In the genomic region with DNA sequence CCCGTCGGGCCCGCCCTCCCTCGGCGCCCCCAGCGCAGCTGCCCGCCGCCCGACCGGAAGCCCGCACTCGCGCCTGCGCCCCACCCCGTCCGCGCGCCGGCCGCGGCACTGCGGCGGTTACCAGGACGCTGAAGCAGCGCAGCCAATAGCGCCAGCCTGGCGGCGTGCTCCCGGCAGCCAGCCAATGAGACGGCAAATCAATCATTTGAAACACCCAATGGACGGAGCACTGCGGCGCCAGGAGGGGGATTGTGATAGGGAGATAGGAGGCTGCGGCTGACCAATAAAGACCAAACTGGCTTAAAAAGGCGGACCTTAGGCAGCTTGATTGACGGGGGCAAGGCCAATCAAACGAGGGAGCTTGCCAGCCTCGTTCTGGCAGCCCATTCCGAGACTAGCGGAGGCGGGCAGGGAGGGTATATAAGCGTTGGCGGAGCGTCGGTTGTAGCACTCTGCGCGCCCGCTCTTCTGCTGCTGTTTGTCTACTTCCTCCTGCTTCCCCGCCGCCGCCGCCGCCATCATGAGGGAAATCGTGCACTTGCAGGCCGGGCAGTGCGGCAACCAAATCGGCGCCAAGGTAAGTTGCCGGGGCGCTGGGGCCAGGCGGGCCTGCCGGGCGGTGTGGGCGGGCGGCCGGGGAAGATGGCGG, we compare ENCODE assay signal across 8 cellular contexts. TPM values are rescaled to one million over a fixed set of nuclear protein-coding genes. Genes with fewer than 3 reads are reported as not detected.
A peak's percentile ranks its signal among the peaks of the same experiment; 100 is the strongest.
DNase-seq lines count a peak whose midpoint lies in the region; ATAC-seq and TF ChIP-seq lines count a peak whose summit lies in the region.

TSS of gene TUBB4B (plus strand) at position 447 of the 649 bp plus-strand sequence. CDS start at position 521, 74 bp downstream.

- intact Hi-C loops in activated B cell treated with CpG ODN at 0.5 μM for 24 hours (cut with micrococcal nuclease) = loop anchor here (1.0 to 5.0 kb wide), 10 partner anchors 14 to 450 kb away; partner anchors contain the start of genes EXD3, NDOR1, NELFB and NOXA1

- peak; percentile 100 for DNase-seq in AG08395 (ENCODE audit: low spot score)
- peak; percentile 100 for DNase-seq in NCI-H345 (lab: John Stamatoyannopoulos, UW)
- peak; percentile 95 for DNase-seq in activated B cell treated with CpG ODN at 0.5 μM for 24 hours
- DNase-seq in caudate nucleus (lab: John Stamatoyannopoulos, UW) = peak; percentile 74 to 100 (median 99)
- peak; percentile 99 for DNase-seq in immature natural killer cell
- DNase-seq in smooth muscle cell of the brain vasculature (ENCODE audit: low read depth, low spot score) = peak; percentile 100

- peak within 1 kb of the TSS; percentile 96 for H3K27ac ChIP-seq in caudate nucleus (ENCODE audit: low read depth, low read length)

- H3K4me1 Mint-ChIP-seq in activated B cell treated with CpG ODN at 0.5 μM for 24 hours = peaks cover 50% of the 10 kb centered on the region
- peaks cover 28 to 31% of the 10 kb centered on the region in 2 donors for H3K4me1 Mint-ChIP-seq in immature natural killer cell

- CTCF ChIA-PET in activated B cell treated with CpG ODN at 0.5 μM for 24 hours (lab: Charles Lee) = interaction anchor here (1.3 to 1.6 kb wide), 3 partner anchors 22 to 194 kb away, joined by 3 to 6 read pairs (median 4); partner anchors contain the start of gene NPDC1

- TF ChIP-seq POLR2A in GM18951 (IDR thresholded peaks at IDR 0.05; ENCODE audit: extremely low read depth, insufficient read depth, insufficient read length) = peak; percentile 100

- no peak for TF ChIP-seq CTCF in activated B cell treated with CpG ODN at 0.5 μM for 24 hours (IDR thresholded peaks at IDR 0.05)

- POLR2A ChIA-PET in activated B cell treated with CpG ODN at 0.5 μM for 24 hours (lab: Charles Lee) = interaction anchor here (0.6 to 6.2 kb wide), 64 partner anchors 9 to 837 kb away, joined by 3 to 160 read pairs (median 4); partner anchors contain the start of genes ABCA2, AJM1, ANAPC2 and ARRDC1

- no peaks in the 10 kb centered on the region for H3K9me3 Mint-ChIP-seq in activated B cell treated with CpG ODN at 0.5 μM for 24 hours
- no peaks in the 10 kb centered on the region for H3K9me3 Mint-ChIP-seq in immature natural killer cell

- ATAC-seq in HG03196 (IDR thresholded peaks at IDR 0.05; ENCODE audit: unreplicated experiment) (peak; percentile 69), activated B cell treated with CpG ODN at 0.5 μM for 24 hours (ENCODE audit: low read depth) (peak; percentile 75)

- H3K27me3 Mint-ChIP-seq in activated B cell treated with CpG ODN at 0.5 μM for 24 hours (no peaks in the 10 kb centered on the region), immature natural killer cell (ENCODE audit: low read depth in 3 of 3) (peaks cover 12 to 26% (median 25%) of the 10 kb centered on the region in 3 donors)

- H3K27ac Mint-ChIP-seq in activated B cell treated with CpG ODN at 0.5 μM for 24 hours = peak within 1 kb of the TSS; percentile 93
- peak within 1 kb of the TSS; percentile 68 to 94 (median 92) for H3K27ac Mint-ChIP-seq in immature natural killer cell

- H3K36me3 Mint-ChIP-seq in activated B cell treated with CpG ODN at 0.5 μM for 24 hours (ENCODE audit: low read depth) = peaks cover 25% of the 10 kb centered on the region
- H3K36me3 Mint-ChIP-seq in immature natural killer cell = peaks cover 0 to 3% (median 0%) of the 10 kb centered on the region in 3 donors

- in situ Hi-C loops in GM18951 (cut with MboI; ENCODE audit: low sequenced_read_pairs, unreplicated experiment) = no loop called here

- H3K4me3 Mint-ChIP-seq in activated B cell treated with CpG ODN at 0.5 μM for 24 hours (peak within 1 kb of the TSS; percentile 88), immature natural killer cell (peak within 1 kb of the TSS; percentile 92 to 96 (median 93))

RNA-seq across cellular contexts. Expression of gene TUBB4B, which starts in this region (rescaled TPM):
- 182 and 197 TPM in 2 replicates for total RNA-seq in activated B cell treated with CpG ODN at 0.5 μM for 24 hours
- polyA plus RNA-seq in immature natural killer cell = 10 to 100 TPM; 60.8 to 98.2 (median 71.9) TPM

Comparison
In these comparisons a context has a peak if more than half of its experiments do, and no peak if none do; other contexts are left out.
1. Peak in every context shown above with its lines: DNase-seq, ATAC-seq and H3K27ac ChIP-seq.